9 cellular contexts compared by ENCODE assay signal in the genomic region with DNA sequence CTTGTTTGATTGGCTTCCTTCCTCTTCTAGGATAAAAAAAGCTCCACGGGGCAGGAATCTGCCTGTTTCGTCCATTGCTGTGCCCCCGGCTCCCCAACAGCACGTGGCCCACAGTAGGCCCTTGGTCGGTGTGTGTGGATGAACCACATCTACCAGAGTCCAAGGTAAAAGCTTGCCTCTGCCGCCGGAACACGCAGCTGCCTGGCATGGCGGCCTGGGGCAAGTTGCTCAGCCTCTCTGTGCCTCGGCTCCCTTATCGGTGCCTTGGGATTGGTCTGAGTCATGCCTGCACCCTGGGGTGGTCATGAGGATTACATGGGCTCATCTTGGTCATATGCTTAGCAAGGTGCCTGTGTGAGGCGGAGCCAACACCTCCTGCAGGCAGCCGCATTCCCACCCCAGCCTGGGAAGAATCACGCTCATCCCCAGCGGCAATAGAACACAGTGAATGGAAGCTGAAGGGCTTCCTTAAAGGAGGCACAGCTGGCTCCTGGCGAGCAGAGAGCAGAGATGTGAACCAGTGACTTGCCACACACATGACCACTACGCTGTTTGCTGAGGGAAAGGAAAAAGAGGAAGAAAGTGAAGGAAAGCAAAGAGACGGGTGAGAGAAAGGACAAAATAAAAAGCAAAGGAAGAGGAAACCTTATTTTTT. TPM values are rescaled to one million over a fixed set of nuclear protein-coding genes. Genes with fewer than 3 reads are reported as not detected.
DNase-seq lines count a peak whose midpoint lies in the region; ATAC-seq, FAIRE-seq and TF ChIP-seq lines count a peak whose summit lies in the region.
"Had no signal": no experiment of that assay in that cellular context is flagged by ENCODE, and none has a peak within 500 bp of the region (broad histone marks: within the 10 kb centered on the region; RNA-seq: fewer than 3 reads in every experiment).

No MANE protein-coding gene starts in this region.

- H3K36me3 ChIP-seq in gastroesophageal sphincter (no peaks in the 10 kb centered on the region), stomach (no peaks in the 10 kb centered on the region)

- DNase-seq in OCI-M2 (lab: John Stamatoyannopoulos, UW; ENCODE audit: unreplicated experiment) = peak; percentile 29
- no peak for DNase-seq in stomach
- no peak for DNase-seq in SW480 (ENCODE audit: low spot score)
- DNase-seq in NCI-H146 (lab: John Stamatoyannopoulos, UW) = no peak
- no peak for DNase-seq in GM12892 (ENCODE audit: insufficient read length)
- DNase-seq: nephron progenitor cell, PC-9 had no signal

- H3K9me3 ChIP-seq in gastroesophageal sphincter = no peaks in the 10 kb centered on the region
- no peaks in the 10 kb centered on the region for H3K9me3 ChIP-seq in stomach

- ATAC-seq in GM21786 (IDR thresholded peaks at IDR 0.05; ENCODE audit: unreplicated experiment) = peak; percentile 45
- peak; percentile 52 for ATAC-seq in gastroesophageal sphincter

- FAIRE-seq in GM12892 (lab: Jason Lieb, UNC) = no peak

- intact Hi-C loops in stomach (cut with DNase I; ENCODE audit: low total_unique reads) = no loop called here

- no peak for TF ChIP-seq CTCF in gastroesophageal sphincter (IDR thresholded peaks at IDR 0.05)
- TF ChIP-seq CTCF in stomach (IDR thresholded peaks at IDR 0.05) = no peak

- H3K27me3 ChIP-seq in gastroesophageal sphincter = no peaks in the 10 kb centered on the region
- no peaks in the 10 kb centered on the region for H3K27me3 ChIP-seq in stomach

- H3K4me1 ChIP-seq in gastroesophageal sphincter (peaks cover 0 to 4% (median 2%) of the 10 kb centered on the region in 3 donors), stomach (peaks cover 2 to 21% (median 9%) of the 10 kb centered on the region in 4 donors)

- peak in 1 of 2 donors; percentile 22 for TF ChIP-seq POLR2A in gastroesophageal sphincter (IDR thresholded peaks at IDR 0.05)
- TF ChIP-seq POLR2A in stomach (IDR thresholded peaks at IDR 0.05) = no peak
- TF ChIP-seq POLR2A in GM12892 (IDR thresholded peaks at IDR 0.05; ENCODE audit: low read depth, low read length) = no peak

- WGBS in gastroesophageal sphincter (ENCODE audit: low coverage in 1 of 2), 2 donors = 71 to 90% methylated on average over 3 to 10 of the region's 18 CpGs
- whole genome bisulfite sequencing in stomach, 5 donors = 61 to 87% (median 76%) methylated on average over 18 of the region's 18 CpGs

- peak overlapping the region in 1 of 2 donors; percentile 1 for H3K4me3 ChIP-seq in gastroesophageal sphincter
- no peak overlapping the region for H3K4me3 ChIP-seq in stomach
- H3K4me3 ChIP-seq: PC-9 had no signal

- no peak for TF ChIP-seq EP300 in gastroesophageal sphincter (IDR thresholded peaks at IDR 0.05)
- no peak for TF ChIP-seq EP300 in stomach (IDR thresholded peaks at IDR 0.05)

- H3K27ac ChIP-seq in gastroesophageal sphincter (peak overlapping the region in 3 of 4 donors; percentile 25 to 48 (median 41)), stomach (peak overlapping the region in 4 of 5 donors; percentile 37 to 56 (median 43))
- H3K27ac ChIP-seq: PC-9 had no signal

RNA-seq across cellular contexts. Expression of gene SCARB1, which starts 5.5 kb away (rescaled TPM):
- total RNA-seq in gastroesophageal sphincter (10 to 100 TPM in 3 of 4 donors, 1 to 10 TPM in 1; 6.8 to 13.9 (median 11.5) TPM), stomach (10 to 100 TPM in 2 of 5 donors, 1 to 10 TPM in 3; 2.9 to 63.7 (median 8.3) TPM)
- 10 to 100 TPM in 1 of 3 donors, 1 to 10 TPM in 2; 6.7 to 19.4 (median 9.3) TPM for polyA plus RNA-seq in stomach
- 50.7 TPM for polyA plus RNA-seq in GM12892 (2012; ENCODE audit: missing spikeins)

RNA-seq across cellular contexts. Expression of gene UBC, which starts 45.3 kb away (rescaled TPM):
- total RNA-seq in gastroesophageal sphincter (1,000 to 10,000 TPM; 1,376 to 1,776 (median 1,632) TPM), stomach (1,000 to 10,000 TPM in 3 of 5 donors, 100 to 1,000 TPM in 2; 409 to 1,431 (median 1,065) TPM)
- polyA plus RNA-seq in stomach = 1,000 to 10,000 TPM in 1 of 3 donors, 100 to 1,000 TPM in 2; 875 to 1,080 (median 957) TPM
- polyA plus RNA-seq in GM12892 (2012; ENCODE audit: missing spikeins) = 929 TPM
